Comparison of ENCODE assay signal across 25 cellular contexts in genomic region chr2:10235099-10235908, GRCh38.
DNase-seq lines count a peak whose midpoint lies in the region; ATAC-seq, FAIRE-seq and TF ChIP-seq lines count a peak whose summit lies in the region.
"Had no signal": no experiment of that assay in that cellular context is flagged by ENCODE, and none has a peak within 500 bp of the region (broad histone marks: within the 10 kb centered on the region; RNA-seq: fewer than 3 reads in every experiment).

No MANE protein-coding gene starts in this region.

- DNase-seq in IMR-90 (no peak), K562 (ENCODE audit: extremely low read depth in 1 of 4, low spot score in 3 of 4) (no peak), myocyte (ENCODE audit: low read depth) (peak; percentile 57), smooth muscle cell (lab: John Stamatoyannopoulos, UW; ENCODE audit: unreplicated experiment) (no peak), SW 1271 (lab: John Stamatoyannopoulos, UW) (no peak), progenitor cell of endocrine pancreas (ENCODE audit: low spot score, unreplicated experiment) (no peak), Karpas-422 (no peak)
- DNase-seq: CD8-positive, alpha-beta T cell; DMS153; foreskin melanocyte; GF-D8; KBM-7; NCI-H1694; NCI-H748 treated with DMSO at 0.1 percent for 48 hours; stimulated activated CD4-positive, alpha-beta T cell treated with anti-CD3 and anti-CD28 coated beads, Interleukin-1b, Interleukin-23, amount 100 ng/mL, for 48 hours; testis had no signal

- H2BK120ac ChIP-seq in IMR-90 (ENCODE audit: low read depth, low read length), result no peak overlapping the region

- in situ Hi-C loops in IMR-90 (cut with MboI; ENCODE audit: low sequenced_read_pairs) (no loop called here), K562 (cut with MboI) (no loop called here)

- H3K27me3 ChIP-seq in IMR-90 (ENCODE audit: control insufficient read depth, insufficient read depth, low read length) (peaks cover 34% of the 10 kb centered on the region), K562 (ENCODE audit: control insufficient read depth in 2 of 2, insufficient read depth in 2 of 2, low read length in 2 of 2) (peaks cover 26 to 62% of the 10 kb centered on the region in 2 experiments; a peak in 4 of 5 replicates), smooth muscle cell (ENCODE audit: low read depth) (no peaks in the 10 kb centered on the region), Karpas-422 (ENCODE audit: low read length) (no peaks in the 10 kb centered on the region)
- H3K27me3 ChIP-seq: ascending aorta, ovary, testis had no signal

- H4K20me1 ChIP-seq in IMR-90 (ENCODE audit: insufficient read depth, low read length) (no peaks in the 10 kb centered on the region), K562 (replicated peaks; ENCODE audit: control insufficient read depth, insufficient read depth, low read length) (peaks cover 7% of the 10 kb centered on the region; the same call in 1 of the 2 replicates), smooth muscle cell (ENCODE audit: low read depth) (no peaks in the 10 kb centered on the region), Karpas-422 (ENCODE audit: insufficient read depth, low read depth, low read length) (no peaks in the 10 kb centered on the region)

- H3K4me3 Mint-ChIP-seq in progenitor cell of endocrine pancreas (ENCODE audit: low read depth), result no peak overlapping the region
- H3K4me3 Mint-ChIP-seq: activated naive CD4-positive, alpha-beta T cell treated with anti-CD3 and anti-CD28 coated beads, Interleukin-2, amount 50 U/mL, for 24 hours; activated T-helper 1 cell treated with anti-CD3 and anti-CD28 coated beads, Interleukin-12 subunit alpha, Interleukin-12 subunit beta, Interleukin-2, Interleukin-4 antibody, amounts not matched to agents 30 ng/mL and 10 ng/mL and 1 ng/mL, durations not matched to agents 14 hours and 24 hours and 36 hours; CD8-positive, alpha-beta T cell; central memory CD8-positive, alpha-beta T cell had no signal

- TF ChIP-seq POLR2A in IMR-90 (IDR thresholded peaks at IDR 0.05; ENCODE audit: low read depth, low read length), result no peak
- TF ChIP-seq POLR2A in K562 (conservative IDR thresholded peaks at IDR 0.05), result no peak

- H3K79me2 ChIP-seq in K562 (ENCODE audit: control insufficient read depth, insufficient read depth, low read length) (no peaks in the 10 kb centered on the region), smooth muscle cell (ENCODE audit: low read depth) (no peaks in the 10 kb centered on the region), Karpas-422 (ENCODE audit: low read length) (no peaks in the 10 kb centered on the region)

- dilution Hi-C loops in IMR-90 (cut with HindIII; ENCODE audit: low sequenced_read_pairs, unreplicated experiment), result no loop called here

- no peak overlapping the region for H3K4ac ChIP-seq in IMR-90 (ENCODE audit: low read depth, low read length)

- H3K27ac ChIP-seq in IMR-90 (ENCODE audit: insufficient read depth, low read length), result no peak overlapping the region
- no peak overlapping the region for H3K27ac ChIP-seq in K562 (ENCODE audit: extremely low read depth, low read depth, low read length)
- H3K27ac ChIP-seq in smooth muscle cell (ENCODE audit: low read depth), result peak overlapping the region; percentile 53
- H3K27ac ChIP-seq in Karpas-422 (ENCODE audit: low read length), result no peak overlapping the region
- H3K27ac ChIP-seq: ascending aorta, epithelial cell of prostate, ovary, testis had no signal

- BruUV-seq in IMR-90 (replicated peaks; lab: Mats Ljungman, UMichigan) (no TSS peak), K562 (replicated peaks; lab: Mats Ljungman, UMichigan) (no TSS peak)

- no peak overlapping the region for H3K27ac Mint-ChIP-seq in progenitor cell of endocrine pancreas
- H3K27ac Mint-ChIP-seq: activated naive CD4-positive, alpha-beta T cell treated with anti-CD3 and anti-CD28 coated beads, Interleukin-2, amount 50 U/mL, for 24 hours; activated T-helper 1 cell treated with anti-CD3 and anti-CD28 coated beads, Interleukin-12 subunit alpha, Interleukin-12 subunit beta, Interleukin-2, Interleukin-4 antibody, amounts not matched to agents 30 ng/mL and 10 ng/mL and 1 ng/mL, durations not matched to agents 14 hours and 24 hours and 36 hours; CD8-positive, alpha-beta T cell had no signal

- H3K4me2 ChIP-seq in IMR-90 (ENCODE audit: low read depth, low read length), result no peak overlapping the region
- no peak overlapping the region for H3K4me2 ChIP-seq in K562 (ENCODE audit: insufficient read depth, low read length)
- H3K4me2 ChIP-seq in smooth muscle cell, result peak overlapping the region; percentile 74
- H3K4me2 ChIP-seq in Karpas-422 (ENCODE audit: low read depth, low read length, poor library complexity, severe bottlenecking), result no peak overlapping the region

- no peak overlapping the region for H2BK20ac ChIP-seq in IMR-90 (ENCODE audit: low read depth, low read length)

- no peaks in the 10 kb centered on the region for H3K9me3 Mint-ChIP-seq in progenitor cell of endocrine pancreas (ENCODE audit: low read depth)
- H3K9me3 Mint-ChIP-seq: CD8-positive, alpha-beta T cell; central memory CD8-positive, alpha-beta T cell had no signal

- H3K9me2 ChIP-seq in Karpas-422 (replicated peaks; ENCODE audit: insufficient read depth, low read length), result no peaks in the 10 kb centered on the region

- CTCF ChIA-PET in IMR-90 (lab: Yijun Ruan, JAX), result no interaction called here
- CTCF ChIA-PET in K562 (lab: Yijun Ruan, JAX; ENCODE audit: low intra/inter-chr PET ratio), result no interaction called here

- H3K27me3 Mint-ChIP-seq in progenitor cell of endocrine pancreas, result peaks cover 39% of the 10 kb centered on the region
- H3K27me3 Mint-ChIP-seq: activated naive CD4-positive, alpha-beta T cell treated with anti-CD3 and anti-CD28 coated beads, Interleukin-2, amount 50 U/mL, for 24 hours had no signal

- H3K23ac ChIP-seq in IMR-90 (ENCODE audit: low read depth, low read length), result no peak overlapping the region

- H3K9me1 ChIP-seq in IMR-90 (ENCODE audit: insufficient read depth, low read length) (peaks cover 9% of the 10 kb centered on the region; the same call in 1 of the 2 replicates), K562 (ENCODE audit: control insufficient read depth, insufficient read depth, low read length) (no peaks in the 10 kb centered on the region)

- H4K91ac ChIP-seq in IMR-90 (ENCODE audit: insufficient read depth, low read depth, low read length), result no peak overlapping the region

- H2BK5ac ChIP-seq in IMR-90 (ENCODE audit: low read depth, low read length, poor library complexity, severe bottlenecking), result no peak overlapping the region

- H2AK5ac ChIP-seq in IMR-90 (ENCODE audit: low read depth, low read length), result no peak overlapping the region

- no peak overlapping the region for H2AK9ac ChIP-seq in IMR-90 (replicated peaks; ENCODE audit: low read depth, low read length, poor library complexity)

- H3K36me3 ChIP-seq in IMR-90 (ENCODE audit: control insufficient read depth, insufficient read depth, low read length), result no peaks in the 10 kb centered on the region
- H3K36me3 ChIP-seq in K562 (ENCODE audit: control insufficient read depth, insufficient read depth, low read length), result no peaks in the 10 kb centered on the region
- H3K36me3 ChIP-seq in smooth muscle cell (ENCODE audit: low read depth), result no peaks in the 10 kb centered on the region
- no peaks in the 10 kb centered on the region for H3K36me3 ChIP-seq in Karpas-422 (ENCODE audit: insufficient read depth, low read length)
- H3K36me3 ChIP-seq: ascending aorta, ovary had no signal

- H3K14ac ChIP-seq in IMR-90 (replicated peaks; ENCODE audit: low read depth, low read length), result no peak overlapping the region

- TF ChIP-seq CTCF in IMR-90 (conservative IDR thresholded peaks at IDR 0.05; ENCODE audit: low read depth, low read length), result no peak
- TF ChIP-seq CTCF in K562 (IDR thresholded peaks at IDR 0.05 in 2 of 3, conservative IDR thresholded peaks at IDR 0.05 in 1 of 3; ENCODE audit: insufficient read depth in 2 of 3, low read depth in 1 of 3, low read length in 3 of 3), result no peak
- no peak for TF ChIP-seq CTCF in smooth muscle cell (IDR thresholded peaks at IDR 0.05; ENCODE audit: borderline replicate concordance, insufficient read depth, poor library complexity, severe bottlenecking)
- no peak for TF ChIP-seq CTCF in progenitor cell of endocrine pancreas (IDR thresholded peaks at IDR 0.05; ENCODE audit: unreplicated experiment)

- intact Hi-C loops in IMR-90 (cut with micrococcal nuclease), result no loop called here
- intact Hi-C loops in K562 (cut with micrococcal nuclease), result loop anchor here (10.0 kb wide), 1 partner anchor 69 kb away; the partner anchor contains the start of gene HPCAL1

- no peaks in the 10 kb centered on the region for H3K4me1 ChIP-seq in IMR-90 (ENCODE audit: control insufficient read depth, insufficient read depth, low read length)
- H3K4me1 ChIP-seq in K562 (replicated peaks in 1 of 2; ENCODE audit: control insufficient read depth in 2 of 2, insufficient read depth in 2 of 2, low read length in 2 of 2), result peaks cover 0 to 41% of the 10 kb centered on the region in 2 experiments; a peak in 3 of 5 replicates
- no peaks in the 10 kb centered on the region for H3K4me1 ChIP-seq in smooth muscle cell (ENCODE audit: low read depth)
- no peaks in the 10 kb centered on the region for H3K4me1 ChIP-seq in Karpas-422 (ENCODE audit: low read length)
- H3K4me1 ChIP-seq: ascending aorta had no signal

- H3K9ac ChIP-seq in IMR-90 (ENCODE audit: low read depth, low read length) (no peak overlapping the region), K562 (ENCODE audit: insufficient read depth in 1 of 2, low read depth in 2 of 2, low read length in 2 of 2) (peak overlapping the region in 1 of 2 experiments; percentile 29; a peak in 1 of 4 replicates), smooth muscle cell (ENCODE audit: low read depth) (no peak overlapping the region), Karpas-422 (ENCODE audit: low read length) (no peak overlapping the region)

- H2BK15ac ChIP-seq in IMR-90 (ENCODE audit: low read depth, low read length), result no peak overlapping the region

- H3F3A ChIP-seq in smooth muscle cell (ENCODE audit: low read depth), result no peaks in the 10 kb centered on the region

- no peak for TF ChIP-seq EP300 in K562 (IDR thresholded peaks at IDR 0.05; ENCODE audit: low read length)

- H3K4me1 Mint-ChIP-seq in progenitor cell of endocrine pancreas (ENCODE audit: low read depth), result peaks cover 2% of the 10 kb centered on the region
- H3K4me1 Mint-ChIP-seq: central memory CD8-positive, alpha-beta T cell had no signal

- TF ChIP-seq RAD21 in IMR-90 (IDR thresholded peaks at IDR 0.05; ENCODE audit: low read length) (no peak), K562 (CRISPR knock-in tag; conservative IDR thresholded peaks at IDR 0.05 in 1 of 2, IDR thresholded peaks at IDR 0.05 in 1 of 2) (no peak)

- no peaks in the 10 kb centered on the region for H3K9me3 ChIP-seq in IMR-90 (ENCODE audit: control insufficient read depth, insufficient read depth, low read length)
- no peaks in the 10 kb centered on the region; the same call in 1 of the 2 replicates for H3K9me3 ChIP-seq in K562 (replicated peaks; ENCODE audit: control insufficient read depth, insufficient read depth, low read depth, low read length)
- H3K9me3 ChIP-seq in smooth muscle cell (replicated peaks; ENCODE audit: low read depth), result no peaks in the 10 kb centered on the region
- H3K9me3 ChIP-seq in Karpas-422 (ENCODE audit: low read length), result no peaks in the 10 kb centered on the region
- H3K9me3 ChIP-seq: ascending aorta, ovary, testis had no signal

- POLR2A ChIA-PET in IMR-90 (lab: Charles Lee; ENCODE audit: unreplicated experiment), result no interaction called here
- POLR2A ChIA-PET in K562 (lab: Yijun Ruan, JAX), result interaction anchor here (0.6 to 0.9 kb wide), 2 partner anchors 27 to 173 kb away, joined by 3 read pairs; no protein-coding TSS in a partner anchor

- H3K18ac ChIP-seq in IMR-90 (ENCODE audit: low read depth, low read length), result no peak overlapping the region

- WGBS in IMR-90 (ENCODE audit: extremely low coverage in 2 of 2, insufficient read length in 1 of 2), 2 experiments, result 91% methylated on average over 13 of the region's 26 CpGs; no CpG with 5 or more reads in 1 of the 2 experiments
- WGBS in K562 (ENCODE audit: insufficient coverage, low coverage, missing lambda C conversion rate), result 12% methylated on average over 23 of the region's 26 CpGs
- whole genome bisulfite sequencing in smooth muscle cell (ENCODE audit: low lambda C conversion rate), result 58% methylated on average over 26 of the region's 26 CpGs

- H3K4me3 ChIP-seq in IMR-90 (ENCODE audit: insufficient read depth, low read depth, low read length), result no peak overlapping the region
- H3K4me3 ChIP-seq in K562, result no peak overlapping the region
- H3K4me3 ChIP-seq in smooth muscle cell, result no peak overlapping the region
- H3K4me3 ChIP-seq in Karpas-422 (ENCODE audit: low read length), result no peak overlapping the region
- H3K4me3 ChIP-seq: ascending aorta, ovary, testis had no signal

- ATAC-seq in IMR-90 (ENCODE audit: low read depth) (peak; percentile 40; the same call in 1 of the 2 replicates), K562 (no peak), HG03108 (IDR thresholded peaks at IDR 0.05; ENCODE audit: unreplicated experiment) (no peak)
- ATAC-seq: CD8-positive, alpha-beta T cell; Right ventricle myocardium inferior had no signal

- H2AFZ ChIP-seq in IMR-90 (replicated peaks; ENCODE audit: low read length, poor library complexity), result no peak overlapping the region
- H2AFZ ChIP-seq in K562 (ENCODE audit: low read depth, low read length), result no peak overlapping the region
- H2AFZ ChIP-seq in smooth muscle cell (ENCODE audit: low read depth), result no peak overlapping the region
- no peak overlapping the region for H2AFZ ChIP-seq in Karpas-422 (ENCODE audit: low read length)

- no peak overlapping the region for H4K8ac ChIP-seq in IMR-90 (ENCODE audit: low read depth in 2 of 2, low read length in 2 of 2)

- no peak overlapping the region for H4K5ac ChIP-seq in IMR-90 (ENCODE audit: low read depth, low read length)

- no peaks in the 10 kb centered on the region for H3K79me1 ChIP-seq in IMR-90 (ENCODE audit: low read depth in 1 of 2, low read length in 2 of 2)

- no peak overlapping the region for H3K56ac ChIP-seq in IMR-90 (ENCODE audit: extremely low read depth, insufficient read depth, low read length)

- no peaks in the 10 kb centered on the region for H3K36me3 Mint-ChIP-seq in progenitor cell of endocrine pancreas (ENCODE audit: insufficient read depth)
- H3K36me3 Mint-ChIP-seq: activated naive CD4-positive, alpha-beta T cell treated with anti-CD3 and anti-CD28 coated beads, Interleukin-2, amount 50 U/mL, for 24 hours; CD8-positive, alpha-beta T cell had no signal

- no peak for FAIRE-seq in K562 (lab: Jason Lieb, UNC)
- FAIRE-seq: keratinocyte had no signal
